ENCODE assay signal across 21 cellular contexts in the genomic region with DNA sequence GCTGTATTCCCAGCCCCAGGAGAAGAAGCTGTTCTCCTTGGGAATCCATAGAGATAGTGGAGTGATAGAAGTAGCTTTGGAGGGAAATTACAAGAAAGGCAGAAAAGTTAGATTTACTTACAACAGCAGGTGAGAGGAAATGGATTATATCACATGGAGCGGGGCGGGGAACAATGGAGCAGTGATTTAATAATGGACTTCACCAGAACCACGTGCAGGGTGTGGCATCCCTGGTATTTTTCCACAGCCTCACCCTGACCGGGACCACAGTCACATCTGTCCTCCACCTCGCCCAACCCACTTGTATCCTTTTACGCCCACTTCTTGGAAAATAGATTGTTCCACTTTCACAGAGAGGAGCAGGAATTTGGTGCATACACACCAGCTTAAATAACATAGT. TPM values are rescaled to one million over a fixed set of nuclear protein-coding genes. Genes with fewer than 3 reads are reported as not detected.
A peak's percentile ranks its signal among the peaks of the same experiment; 100 is the strongest.
DNase-seq lines count a peak whose midpoint lies in the region; ATAC-seq, FAIRE-seq and TF ChIP-seq lines count a peak whose summit lies in the region.
"Had no signal": no experiment of that assay in that cellular context is flagged by ENCODE, and none has a peak within 500 bp of the region (broad histone marks: within the 10 kb centered on the region; RNA-seq: fewer than 3 reads in every experiment).

No MANE protein-coding gene starts in this region.

- H3K4me3 Mint-ChIP-seq in natural killer cell: no peak overlapping the region
- H3K4me3 Mint-ChIP-seq: endodermal cell, T-cell had no signal

- ATAC-seq in left colon: peak; percentile 76
- ATAC-seq in natural killer cell: no peak
- no peak for ATAC-seq in HG03280 (IDR thresholded peaks at IDR 0.05; ENCODE audit: unreplicated experiment)
- ATAC-seq in HG03520 (IDR thresholded peaks at IDR 0.05; ENCODE audit: unreplicated experiment): no peak
- ATAC-seq: T-cell had no signal

- H3K4me1 ChIP-seq in small intestine (ENCODE audit: control insufficient read depth in 2 of 2, insufficient read depth in 1 of 2, low read depth in 1 of 2, low read length in 1 of 2): peaks cover 5 to 6% of the 10 kb centered on the region in 2 donors

- 21 to 50% (median 38%) methylated on average over 6 of the region's 6 CpGs for WGBS in small intestine, 3 donors

- no peaks in the 10 kb centered on the region for H3K36me3 ChIP-seq in small intestine (ENCODE audit: control insufficient read depth in 2 of 2, insufficient read depth in 2 of 2, low read length in 2 of 2)
- H3K36me3 ChIP-seq: BE2C, ovary had no signal

- H3K27ac ChIP-seq in small intestine (ENCODE audit: low read depth in 1 of 2, low read length in 1 of 2): peak overlapping the region in 1 of 2 donors; percentile 9
- H3K27ac ChIP-seq: 22Rv1, ovary had no signal

- intact Hi-C loops in left colon (cut with DNase I, micrococcal nuclease): no loop called here
- intact Hi-C loops in natural killer cell (cut with micrococcal nuclease): no loop called here

- no peaks in the 10 kb centered on the region for H3K9me3 ChIP-seq in small intestine (ENCODE audit: control insufficient read depth, low read depth)
- H3K9me3 ChIP-seq: ovary had no signal

- H3K36me3 Mint-ChIP-seq in natural killer cell: no peaks in the 10 kb centered on the region
- H3K36me3 Mint-ChIP-seq: T-cell had no signal

- peaks cover 0 to 2% of the 10 kb centered on the region in 2 donors for H3K27me3 Mint-ChIP-seq in natural killer cell (ENCODE audit: low read depth in 2 of 2)
- H3K27me3 Mint-ChIP-seq: T-cell had no signal

- H3K4me3 ChIP-seq in small intestine (ENCODE audit: low read depth in 1 of 2, low read length in 2 of 2): no peak overlapping the region
- H3K4me3 ChIP-seq: ovary had no signal

- peaks cover 11 to 12% of the 10 kb centered on the region in 2 donors for H3K4me1 Mint-ChIP-seq in natural killer cell

- no peak for TF ChIP-seq CTCF in natural killer cell (IDR thresholded peaks at IDR 0.05)

- FAIRE-seq in small intestine (lab: Jason Lieb, UNC): no peak
- FAIRE-seq: astrocyte, HTR-8/SVneo had no signal

- no peaks in the 10 kb centered on the region for H3K9me3 Mint-ChIP-seq in natural killer cell
- H3K9me3 Mint-ChIP-seq: endodermal cell, T-cell had no signal

- DNase-seq in NCI-H748 (lab: John Stamatoyannopoulos, UW; ENCODE audit: unreplicated experiment): peak; percentile 34
- no peak for DNase-seq in NCI-H748 treated with DMSO at 0.1 percent for 48 hours (lab: John Stamatoyannopoulos, UW)
- peak; percentile 52 for DNase-seq in RPMI7951 (ENCODE audit: low read depth)
- DNase-seq in left colon: peak; percentile 79 to 88
- DNase-seq in small intestine: peak; percentile 85
- DNase-seq in natural killer cell: no peak
- DNase-seq: activated CD4-positive, alpha-beta T cell treated with anti-CD3 and anti-CD28 coated beads for 48 hours; activated naive CD4-positive, alpha-beta T cell; BE2C; endodermal cell; kidney glomerular epithelial cell; NCI-H1436 treated with DMSO at 0.1 percent for 48 hours; stimulated activated CD4-positive, alpha-beta T cell treated with anti-CD3 and anti-CD28 coated beads, Interleukin-2, amount 100 ng/mL, for 48 hours; T-cell had no signal

- no peaks in the 10 kb centered on the region for H3K27me3 ChIP-seq in small intestine (ENCODE audit: control insufficient read depth in 2 of 2, insufficient read depth in 2 of 2, low read length in 2 of 2)
- H3K27me3 ChIP-seq: BE2C, ovary had no signal

- no peak overlapping the region for H3K27ac Mint-ChIP-seq in natural killer cell
- H3K27ac Mint-ChIP-seq: endodermal cell, T-cell had no signal

RNA-seq across cellular contexts. Expression of a gene that starts 16.0 kb away (rescaled TPM):
- total RNA-seq in RPMI7951 (2014; rRNA removed; shearing (Covaris generic)): 111 and 166 TPM in 2 replicates
- total RNA-seq in left colon (100 to 1,000 TPM; 153 to 186 TPM), natural killer cell (100 to 1,000 TPM in 1 of 3 donors, 10 to 100 TPM in 2; 73.1 to 106 (median 88.4) TPM)
- 100 to 1,000 TPM in 1 of 3 donors, 10 to 100 TPM in 2; 85.4 to 102 (median 99.1) TPM for polyA plus RNA-seq in small intestine

RNA-seq across cellular contexts. Expression of a gene that starts 22.6 kb away (rescaled TPM):
- 8.1 and 8.9 TPM in 2 replicates for total RNA-seq in RPMI7951 (2014; rRNA removed; shearing (Covaris generic))
- total RNA-seq in left colon: 10 to 100 TPM; 33.2 to 36.6 TPM
- 10 to 100 TPM; 11.1 to 14.3 (median 12.1) TPM for polyA plus RNA-seq in small intestine
- 10 to 100 TPM; 35.0 to 44.2 (median 36.6) TPM for total RNA-seq in natural killer cell

RNA-seq across cellular contexts. Expression of a gene that starts 56.9 kb away (rescaled TPM):
- total RNA-seq in RPMI7951 (2014; rRNA removed; shearing (Covaris generic)): not detected in 2 replicates
- 1 to 10 TPM; 2.5 to 9.4 TPM for total RNA-seq in left colon
- 1 to 10 TPM in 2 of 3 donors, not detected in 1; 5.6 to 5.7 TPM for polyA plus RNA-seq in small intestine
- 1 to 10 TPM; 1.4 to 1.8 (median 1.6) TPM for total RNA-seq in natural killer cell
- total RNA-seq: G401 had no signal
- polyA plus RNA-seq: ovary had no signal

Comparison
In these comparisons a context has a peak if more than half of its experiments do, and no peak if none do; other contexts are left out.
1. DNase-seq: peak in NCI-H748 (single experiment), RPMI7951 (single experiment), left colon (2 of 2) and small intestine (single experiment); none in NCI-H748 treated with DMSO at 0.1 percent for 48 hours (single experiment) and natural killer cell (single experiment).